Comparison of ENCODE assay signal across 24 cellular contexts in the genomic region with DNA sequence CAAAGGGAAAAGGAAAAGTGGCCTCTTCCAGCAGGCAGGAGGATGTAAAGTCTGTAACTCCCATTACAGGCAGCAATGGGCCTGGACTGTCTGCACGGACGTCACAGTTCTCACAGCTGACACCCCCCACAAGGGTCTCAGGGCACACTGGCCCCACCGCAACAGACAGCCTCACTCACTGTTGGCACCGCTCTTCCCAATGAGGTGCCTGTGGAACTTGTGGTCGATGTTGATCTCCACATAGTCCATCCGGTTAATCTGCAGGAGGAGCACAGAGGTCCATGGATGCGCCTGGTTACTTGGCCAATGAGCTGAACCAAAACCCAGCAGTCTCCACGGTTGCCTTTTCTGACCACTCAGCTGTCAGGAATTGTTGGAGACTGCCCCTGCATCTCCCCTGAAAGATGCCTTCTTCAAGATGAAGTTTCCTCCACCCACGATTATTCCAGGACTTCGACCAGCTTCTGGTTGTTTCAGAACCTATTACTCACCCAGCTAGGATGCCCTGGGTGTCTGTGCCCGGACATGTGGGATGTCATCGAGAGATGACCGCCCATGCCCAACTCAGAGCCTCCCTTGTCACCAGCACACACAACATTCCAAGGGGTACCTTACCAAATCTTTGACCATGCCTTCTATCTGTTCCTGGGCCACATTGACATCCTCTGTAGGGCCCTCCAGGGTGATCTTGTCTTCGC.
"Had no signal": no experiment of that assay in that cellular context is flagged by ENCODE, and none has a peak within 500 bp of the region (broad histone marks: within the 10 kb centered on the region; RNA-seq: fewer than 3 reads in every experiment).

No MANE protein-coding gene starts in this region.

- DNase-seq: activated CD4-positive, alpha-beta memory T cell treated with anti-CD3 and anti-CD28 coated beads for 36 hours; activated CD4-positive, alpha-beta T cell treated with anti-CD3 and anti-CD28 coated beads, Interleukin-2, amount 10 ng/mL, durations not matched to agents 7 days and 5 days; activated CD4-positive, CD25-positive, alpha-beta regulatory T cell; activated CD8-positive, alpha-beta memory T cell treated with anti-CD3 and anti-CD28 coated beads for 24 hours; activated naive CD4-positive, alpha-beta T cell treated with anti-CD3 and anti-CD28 coated beads, Interleukin-2, amount 50 U/mL, for 16 hours; activated naive CD8-positive, alpha-beta T cell treated with anti-CD3 and anti-CD28 coated beads, Interleukin-2, amount 10 ng/mL, durations not matched to agents 7 days and 5 days; activated T-cell treated with anti-CD3 and anti-CD28 coated beads, Interleukin-2, amount 50 U/mL, for 4 hours; anterior cingulate cortex; caudate nucleus; NCI-H1092; NCI-H1417; NCI-H1930; NCI-H2171 treated with DMSO at 0.1 percent for 48 hours; NCI-H226; NCI-H526 treated with DMSO at 0.1 percent for 48 hours; NCI-H82; Right ventricle myocardium superior; SJCRH30; SK-N-SH; T-helper 1 cell had no signal

- H3K27me3 ChIP-seq: adrenal gland, SJCRH30 had no signal

- H3K4me3 ChIP-seq: adrenal gland, SJCRH30 had no signal

- H3K27ac ChIP-seq: adrenal gland, KMS-11, SJCRH30, VCaP had no signal

- H3K9ac ChIP-seq: KMS-11, SK-N-SH had no signal

- ATAC-seq: activated T-cell treated with anti-CD3 and anti-CD28 coated beads, Interleukin-2, amount 50 U/mL, for 4 hours; activated T-helper 17 cell treated with anti-CD3 and anti-CD28 coated beads, Interleukin-2, amount 50 U/mL, for 72 hours had no signal

- H3K4me1 ChIP-seq: SJCRH30 had no signal

- H3K4me2 ChIP-seq: KMS-11, SK-N-SH had no signal

- H3K9me3 ChIP-seq: adrenal gland, SJCRH30, SK-N-SH had no signal
